ENCODE assay signal across 10 cellular contexts in the genomic region with DNA sequence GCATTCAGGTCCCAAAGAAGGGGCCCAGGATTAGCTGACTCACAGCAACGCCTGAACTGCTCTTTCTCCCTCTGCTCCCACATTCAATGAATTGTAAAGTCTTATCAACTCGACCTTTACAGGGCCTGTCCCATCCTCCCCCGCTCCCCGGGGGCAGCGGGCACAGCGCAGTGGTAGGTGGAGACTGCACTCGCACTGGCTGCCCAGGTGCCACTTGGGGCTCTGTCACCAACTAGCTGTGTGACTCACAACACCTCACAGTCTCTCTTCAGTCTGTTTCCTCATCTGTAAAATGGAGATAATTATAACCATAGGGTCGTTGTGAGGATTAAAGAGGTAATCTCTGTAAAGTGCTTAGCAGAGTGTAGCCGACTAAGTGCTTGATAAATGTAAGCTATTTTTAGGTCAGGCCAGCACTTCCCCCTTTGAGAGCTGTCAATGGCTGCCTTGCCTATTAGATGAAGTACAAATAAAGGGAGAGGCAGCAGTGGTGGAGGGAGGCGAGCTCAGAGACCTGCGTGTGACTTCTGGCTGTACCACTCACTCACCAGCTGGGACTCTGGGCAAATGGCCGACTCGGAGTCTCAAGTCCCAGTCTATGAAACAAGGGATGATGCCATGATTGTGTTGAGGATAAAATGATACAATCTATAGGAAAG.
DNase-seq lines count a peak whose midpoint lies in the region; ATAC-seq, FAIRE-seq and TF ChIP-seq lines count a peak whose summit lies in the region.
"Had no signal": no experiment of that assay in that cellular context is flagged by ENCODE, and none has a peak within 500 bp of the region (broad histone marks: within the 10 kb centered on the region; RNA-seq: fewer than 3 reads in every experiment).

No MANE protein-coding gene starts in this region.

- no peak for FAIRE-seq in GM19239 (lab: Jason Lieb, UNC)

- H3K27ac Mint-ChIP-seq in memory B cell, result peak overlapping the region; percentile 14

- H3K4me2 ChIP-seq in BLaER1 treated with 17β-estradiol and CSF1 and Interleukin-3, amounts not matched to agents 10 nM and 100 nM, result peak overlapping the region; percentile 69 to 88 (median 80)

- H3K27me3 ChIP-seq in BLaER1 treated with 17β-estradiol and CSF1 and Interleukin-3, amounts not matched to agents 10 nM and 100 nM, result no peaks in the 10 kb centered on the region
- H3K27me3 ChIP-seq in WERI-Rb-1 (ENCODE audit: insufficient read depth, low read depth, severe bottlenecking), result no peaks in the 10 kb centered on the region

- peak overlapping the region in 4 of 11 experiments; percentile 2 to 54 (median 28); a peak in 1 of 22 replicates for H3K9ac ChIP-seq in BLaER1 treated with 17β-estradiol and CSF1 and Interleukin-3, amounts not matched to agents 10 nM and 100 nM

- peaks cover 0 to 25% (median 0%) of the 10 kb centered on the region in 11 experiments; a peak in 6 of 22 replicates for H3K36me3 ChIP-seq in BLaER1 treated with 17β-estradiol and CSF1 and Interleukin-3, amounts not matched to agents 10 nM and 100 nM
- H3K36me3 ChIP-seq in WERI-Rb-1, result no peaks in the 10 kb centered on the region

- H4K20me1 ChIP-seq in BLaER1 treated with 17β-estradiol and CSF1 and Interleukin-3, amounts not matched to agents 10 nM and 100 nM, result no peaks in the 10 kb centered on the region; a peak in 1 of 22 replicates

- no peak overlapping the region for H3K4me3 ChIP-seq in BLaER1 treated with 17β-estradiol and CSF1 and Interleukin-3, amounts not matched to agents 10 nM and 100 nM
- peak overlapping the region; percentile 51 for H3K4me3 ChIP-seq in WERI-Rb-1 (ENCODE audit: low read depth, low read length)

- H3K9me3 Mint-ChIP-seq in memory B cell, result no peaks in the 10 kb centered on the region

- peaks cover 6% of the 10 kb centered on the region for H3K4me1 Mint-ChIP-seq in memory B cell

- H3K9me3 ChIP-seq in BLaER1 treated with 17β-estradiol and CSF1 and Interleukin-3, amounts not matched to agents 10 nM and 100 nM (replicated peaks in 1 of 11), result no peaks in the 10 kb centered on the region
- H3K9me3 ChIP-seq in WERI-Rb-1 (ENCODE audit: severe bottlenecking), result no peaks in the 10 kb centered on the region

- H3K4me1 ChIP-seq in BLaER1 treated with 17β-estradiol and CSF1 and Interleukin-3, amounts not matched to agents 10 nM and 100 nM, result peaks cover 27 to 41% (median 30%) of the 10 kb centered on the region in 10 experiments

- DNase-seq in NCI-H1417 (lab: John Stamatoyannopoulos, UW), result peak; percentile 48 to 89 (median 73)
- peak; percentile 87 for DNase-seq in WERI-Rb-1
- peak; percentile 16 to 30 for DNase-seq in memory B cell (ENCODE audit: low spot score in 2 of 2)
- DNase-seq in GM19239 (ENCODE audit: insufficient read length, low spot score), result no peak
- DNase-seq: activated effector memory CD4-positive, alpha-beta T cell treated with Interleukin-2 at 50 U/mL for 16 hours; NCI-H526 treated with DMSO at 0.1 percent for 48 hours had no signal

- peak overlapping the region in 6 of 11 experiments; percentile 2 to 56 (median 32); a peak in 8 of 22 replicates for H3K27ac ChIP-seq in BLaER1 treated with 17β-estradiol and CSF1 and Interleukin-3, amounts not matched to agents 10 nM and 100 nM
- peak overlapping the region; percentile 83 for H3K27ac ChIP-seq in WERI-Rb-1

- ATAC-seq in memory B cell (ENCODE audit: low read depth) (peak; percentile 87), HG03108 (IDR thresholded peaks at IDR 0.05; ENCODE audit: unreplicated experiment) (no peak), GM21526 (IDR thresholded peaks at IDR 0.05; ENCODE audit: low FRiP score, unreplicated experiment) (no peak), HG03139 (IDR thresholded peaks at IDR 0.05; ENCODE audit: unreplicated experiment) (no peak)

- H3K36me3 Mint-ChIP-seq in memory B cell, result no peaks in the 10 kb centered on the region

- TF ChIP-seq CTCF in WERI-Rb-1 (IDR thresholded peaks at IDR 0.05; ENCODE audit: low read depth, low read length), result 0 out of 2 replicates have a peak, but pooled peaks have one; percentile 15

- peaks cover 6% of the 10 kb centered on the region for H3K27me3 Mint-ChIP-seq in memory B cell

- H3K4me3 Mint-ChIP-seq in memory B cell, result peak overlapping the region; percentile 49
